ENCODE assay signal across 1 cellular context in the genomic region with DNA sequence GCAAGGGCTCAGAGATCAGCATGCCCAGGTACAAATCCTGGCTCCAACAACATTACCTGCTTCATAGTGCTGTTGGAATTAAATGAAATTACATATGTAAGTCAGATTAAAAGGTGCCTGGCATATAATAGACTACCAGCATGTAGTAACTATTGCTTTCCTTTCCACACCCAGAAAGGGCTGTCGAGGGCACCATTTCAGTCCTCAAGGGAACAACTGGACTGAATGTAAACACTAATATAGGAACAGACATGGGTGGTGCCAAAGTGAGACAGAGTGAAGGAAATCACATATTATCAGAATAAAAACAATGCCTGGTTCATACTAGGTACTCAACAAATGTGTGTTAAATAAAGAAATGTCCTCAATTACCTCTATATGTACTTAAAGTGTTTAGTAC.
TF ChIP-seq lines count a peak whose summit lies in the region.

No MANE protein-coding gene starts in this region.

TF ChIP-seq in IMR-90, 13 proteins besides CTCF, POLR2A, EP300 and RAD21 (continued from another document):
- TF ChIP-seq, protein P1, sequence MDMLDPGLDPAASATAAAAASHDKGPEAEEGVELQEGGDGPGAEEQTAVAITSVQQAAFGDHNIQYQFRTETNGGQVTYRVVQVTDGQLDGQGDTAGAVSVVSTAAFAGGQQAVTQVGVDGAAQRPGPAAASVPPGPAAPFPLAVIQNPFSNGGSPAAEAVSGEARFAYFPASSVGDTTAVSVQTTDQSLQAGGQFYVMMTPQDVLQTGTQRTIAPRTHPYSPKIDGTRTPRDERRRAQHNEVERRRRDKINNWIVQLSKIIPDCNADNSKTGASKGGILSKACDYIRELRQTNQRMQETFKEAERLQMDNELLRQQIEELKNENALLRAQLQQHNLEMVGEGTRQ (IDR thresholded peaks at IDR 0.05; ENCODE audit: low read depth, low read length) = no peak
- no peak for TF ChIP-seq FOS (IDR thresholded peaks at IDR 0.05; ENCODE audit: low read depth, low read length)
- no peak for TF ChIP-seq RCOR1 (IDR thresholded peaks at IDR 0.05; ENCODE audit: insufficient replicate concordance, low read length)
- TF ChIP-seq BHLHE40 (IDR thresholded peaks at IDR 0.05; ENCODE audit: low read depth, low read length) = no peak
- no peak for TF ChIP-seq SMC3 (IDR thresholded peaks at IDR 0.05; ENCODE audit: low read depth, low read length)
- TF ChIP-seq, protein P2, sequence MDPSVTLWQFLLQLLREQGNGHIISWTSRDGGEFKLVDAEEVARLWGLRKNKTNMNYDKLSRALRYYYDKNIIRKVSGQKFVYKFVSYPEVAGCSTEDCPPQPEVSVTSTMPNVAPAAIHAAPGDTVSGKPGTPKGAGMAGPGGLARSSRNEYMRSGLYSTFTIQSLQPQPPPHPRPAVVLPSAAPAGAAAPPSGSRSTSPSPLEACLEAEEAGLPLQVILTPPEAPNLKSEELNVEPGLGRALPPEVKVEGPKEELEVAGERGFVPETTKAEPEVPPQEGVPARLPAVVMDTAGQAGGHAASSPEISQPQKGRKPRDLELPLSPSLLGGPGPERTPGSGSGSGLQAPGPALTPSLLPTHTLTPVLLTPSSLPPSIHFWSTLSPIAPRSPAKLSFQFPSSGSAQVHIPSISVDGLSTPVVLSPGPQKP (IDR thresholded peaks at IDR 0.05; ENCODE audit: borderline replicate concordance, low read depth, low read length) = no peak
- no peak for TF ChIP-seq MXI1 (IDR thresholded peaks at IDR 0.05; ENCODE audit: borderline replicate concordance, low read depth, low read length)
- no peak for TF ChIP-seq CEBPB (IDR thresholded peaks at IDR 0.05; ENCODE audit: low read depth, low read length)
- TF ChIP-seq MAZ (IDR thresholded peaks at IDR 0.05; ENCODE audit: borderline replicate concordance, low read depth, low read length) = no peak
- no peak for TF ChIP-seq CHD1 (IDR thresholded peaks at IDR 0.05; ENCODE audit: low read depth, low read length)
- TF ChIP-seq NFE2L2 (IDR thresholded peaks at IDR 0.05; ENCODE audit: low read depth, low read length) = no peak
- TF ChIP-seq MAFK (IDR thresholded peaks at IDR 0.05; ENCODE audit: low read depth, low read length) = no peak
TF ChIP-seq in IMR-90: peak in this region for 0.
